In the genomic region with DNA sequence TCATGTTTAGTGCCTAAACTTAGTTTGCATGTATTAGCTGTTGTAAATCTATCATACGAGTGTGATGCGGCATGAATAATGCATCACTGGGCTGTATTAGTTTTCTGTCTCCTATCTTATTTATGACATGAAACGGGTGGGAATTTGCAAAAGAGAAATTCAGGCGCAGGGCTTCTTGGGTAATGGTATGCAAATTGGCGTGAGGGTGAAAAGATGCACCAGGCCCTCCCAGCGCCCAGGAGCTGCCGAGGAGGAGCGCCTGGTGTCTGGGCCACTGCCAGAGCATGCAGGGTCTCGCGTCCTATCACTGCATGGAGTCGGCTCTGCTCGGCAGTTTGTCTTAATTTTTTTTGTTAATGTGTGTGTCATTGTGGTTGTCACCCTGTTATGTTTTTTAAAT, we compare ENCODE assay signal across 16 cellular contexts.
DNase-seq lines count a peak whose midpoint lies in the region; ATAC-seq, FAIRE-seq and TF ChIP-seq lines count a peak whose summit lies in the region.
"Had no signal": no experiment of that assay in that cellular context is flagged by ENCODE, and none has a peak within 500 bp of the region (broad histone marks: within the 10 kb centered on the region; RNA-seq: fewer than 3 reads in every experiment).

No MANE protein-coding gene starts in this region.

- H3K4me2 ChIP-seq in BLaER1 treated with 17β-estradiol and CSF1 and Interleukin-3, amounts not matched to agents 10 nM and 100 nM = peak overlapping the region; percentile 53 to 94 (median 85); a peak in 21 of 22 replicates
- H3K4me2 ChIP-seq in GM12878 (ENCODE audit: control insufficient read depth, insufficient read depth) (no peak overlapping the region), neuronal stem cell (ENCODE audit: insufficient read depth, low read length, poor library complexity, severe bottlenecking) (no peak overlapping the region)
- H3K4me2 ChIP-seq: KMS-11 had no signal

- no peak overlapping the region for H2AFZ ChIP-seq in GM12878 (ENCODE audit: control insufficient read depth, low read depth, low read length)
- peak overlapping the region; percentile 80 for H2AFZ ChIP-seq in neuronal stem cell (ENCODE audit: low read length)

- H3K23ac ChIP-seq in neuronal stem cell (ENCODE audit: low read depth, low read length, poor library complexity) = no peak overlapping the region

- CTCF ChIA-PET in GM12878 (lab: Yijun Ruan, JAX) = interaction anchor here (2.5 kb wide), 1 partner anchor 11 kb away, joined by 10 read pairs; no protein-coding TSS in a partner anchor

- no peak overlapping the region for H2BK120ac ChIP-seq in neuronal stem cell (ENCODE audit: low read depth, low read length)

- H4K20me1 ChIP-seq in BLaER1 treated with 17β-estradiol and CSF1 and Interleukin-3, amounts not matched to agents 10 nM and 100 nM = peaks cover 0 to 100% (median 95%) of the 10 kb centered on the region in 11 experiments; a peak in 20 of 22 replicates
- H4K20me1 ChIP-seq in GM12878 (ENCODE audit: control insufficient read depth, insufficient read depth) = no peaks in the 10 kb centered on the region

- H2BK12ac ChIP-seq in neuronal stem cell (ENCODE audit: low read length) = no peak overlapping the region

- no peak for TF ChIP-seq RAD21 in GM12878 (IDR thresholded peaks at IDR 0.05; ENCODE audit: insufficient read depth, low read depth, low read length)

- no peak overlapping the region for H4K91ac ChIP-seq in neuronal stem cell (ENCODE audit: low read depth, low read length, poor library complexity)

- POLR2A ChIA-PET in GM12878 (lab: Charles Lee) = no interaction called here

- peak overlapping the region in 7 of 11 experiments; percentile 39 to 81 (median 70); a peak in 11 of 22 replicates for H3K27ac ChIP-seq in BLaER1 treated with 17β-estradiol and CSF1 and Interleukin-3, amounts not matched to agents 10 nM and 100 nM
- H3K27ac ChIP-seq in GM12878 (ENCODE audit: control insufficient read depth, insufficient read depth) (no peak overlapping the region), neuronal stem cell (replicated peaks; ENCODE audit: low read length) (no peak overlapping the region)
- H3K27ac ChIP-seq: KMS-11 had no signal

- H3K4ac ChIP-seq in neuronal stem cell (ENCODE audit: low read length) = no peak overlapping the region

- H3K18ac ChIP-seq in neuronal stem cell (ENCODE audit: low read length) = no peak overlapping the region

- RAD21 ChIA-PET in GM12878 (lab: Charles Lee; ENCODE audit: unreplicated experiment) = no interaction called here

- in situ Hi-C loops in GM12878 (cut with MboI) = no loop called here

- H2BK5ac ChIP-seq in neuronal stem cell (ENCODE audit: low read length) = no peak overlapping the region

- peak; percentile 16 for DNase-seq in NCI-H1092 (lab: John Stamatoyannopoulos, UW)
- no peak for DNase-seq in GM12878 (ENCODE audit: low read depth, low spot score)
- no peak for DNase-seq in neuronal stem cell (ENCODE audit: low spot score)
- DNase-seq in amygdala (lab: John Stamatoyannopoulos, UW) = no peak
- no peak for DNase-seq in RKO (ENCODE audit: low spot score)
- no peak for DNase-seq in OCI-M2 (lab: John Stamatoyannopoulos, UW; ENCODE audit: unreplicated experiment)
- DNase-seq: HFFc6; NCI-H1105 treated with DMSO at 0.1 percent for 48 hours; NCI-H1930; NCI-H510A treated with DMSO at 0.1 percent for 48 hours; NK-92 treated with Interleukin-12 subunit alpha and Interleukin-12 subunit beta, amount 100 ng/mL, for 24 hours; PC-3; T-helper 17 cell had no signal

- no peak overlapping the region for H2BK15ac ChIP-seq in neuronal stem cell (ENCODE audit: low read length)

- H3K4me3 ChIP-seq in BLaER1 treated with 17β-estradiol and CSF1 and Interleukin-3, amounts not matched to agents 10 nM and 100 nM = peak overlapping the region in 2 of 10 experiments; percentile 6 to 16; a peak in 1 of 20 replicates
- H3K4me3 ChIP-seq in GM12878 = no peak overlapping the region
- H3K4me3 ChIP-seq in neuronal stem cell (ENCODE audit: low read length in 2 of 2) = no peak overlapping the region

- H2AK5ac ChIP-seq in neuronal stem cell (ENCODE audit: low read depth, low read length) = no peak overlapping the region

- WGBS in GM12878 (ENCODE audit: insufficient coverage, insufficient replicate concordance, low lambda C conversion rate, missing lambda C conversion rate) = 47% methylated on average over 12 of the region's 12 CpGs
- WGBS in neuronal stem cell (ENCODE audit: extremely low coverage in 2 of 2, insufficient read length in 2 of 2, insufficient replicate concordance in 1 of 2), 2 donors = no CpG with 5 or more reads among the region's 12 CpGs

- peaks cover 13% of the 10 kb centered on the region for H3K79me1 ChIP-seq in neuronal stem cell (ENCODE audit: low read depth, low read length)

- BruUV-seq in GM12878 (replicated peaks; lab: Mats Ljungman, UMichigan) = no TSS peak

- H3K4me1 ChIP-seq in BLaER1 treated with 17β-estradiol and CSF1 and Interleukin-3, amounts not matched to agents 10 nM and 100 nM = peaks cover 78 to 98% (median 86%) of the 10 kb centered on the region in 10 experiments
- no peaks in the 10 kb centered on the region for H3K4me1 ChIP-seq in GM12878 (ENCODE audit: control insufficient read depth, insufficient read depth, low read length)
- peaks cover 28 to 29% of the 10 kb centered on the region in 2 donors for H3K4me1 ChIP-seq in neuronal stem cell (ENCODE audit: control insufficient read depth in 2 of 2, insufficient read depth in 1 of 2, low read depth in 1 of 2, low read length in 2 of 2)

- TF ChIP-seq EP300 in GM12878 (IDR thresholded peaks at IDR 0.05; ENCODE audit: borderline replicate concordance in 1 of 2, control insufficient read depth in 1 of 2, low read depth in 2 of 2, low read length in 2 of 2) = no peak

- no peaks in the 10 kb centered on the region for H3K79me2 ChIP-seq in GM12878 (ENCODE audit: control insufficient read depth, insufficient read depth, low read length)

- H3K9ac ChIP-seq in BLaER1 treated with 17β-estradiol and CSF1 and Interleukin-3, amounts not matched to agents 10 nM and 100 nM = peak overlapping the region in 7 of 11 experiments; percentile 16 to 67 (median 63); a peak in 10 of 22 replicates
- no peak overlapping the region for H3K9ac ChIP-seq in GM12878 (ENCODE audit: control insufficient read depth, insufficient read depth, low read length)
- no peak overlapping the region for H3K9ac ChIP-seq in neuronal stem cell (ENCODE audit: low read depth, low read length, poor library complexity)
- H3K9ac ChIP-seq: KMS-11 had no signal

- no peak for FAIRE-seq in GM12878 (lab: Jason Lieb, UNC)
- FAIRE-seq: G401.6 had no signal

- intact Hi-C loops in GM12878 (cut with micrococcal nuclease; ENCODE audit: unreplicated experiment) = no loop called here

- no peak overlapping the region for H4K8ac ChIP-seq in neuronal stem cell (ENCODE audit: low read depth, low read length)

- SMC1A ChIA-PET in GM12878 (lab: Charles Lee; ENCODE audit: uncharacterized antibody, unreplicated experiment) = no interaction called here

- H3K9me3 ChIP-seq in BLaER1 treated with 17β-estradiol and CSF1 and Interleukin-3, amounts not matched to agents 10 nM and 100 nM (replicated peaks in 1 of 11) = no peaks in the 10 kb centered on the region
- H3K9me3 ChIP-seq in GM12878 (replicated peaks; ENCODE audit: control insufficient read depth, insufficient read depth, low read length) (no peaks in the 10 kb centered on the region), neuronal stem cell (replicated peaks in 1 of 2; ENCODE audit: control insufficient read depth in 2 of 2, insufficient read depth in 1 of 2, low read depth in 1 of 2, low read length in 2 of 2) (no peaks in the 10 kb centered on the region)

- no peak for TF ChIP-seq POLR2A in GM12878 (IDR thresholded peaks at IDR 0.05; ENCODE audit: low read depth, low read length)

- no peak for ATAC-seq in GM12878
- ATAC-seq: PC-3, T-helper 17 cell had no signal

- TF ChIP-seq CTCF in GM12878 (IDR thresholded peaks at IDR 0.05 in 2 of 3, conservative IDR thresholded peaks at IDR 0.05 in 1 of 3; ENCODE audit: control insufficient read depth in 2 of 3, extremely low read depth in 1 of 3, insufficient read depth in 1 of 3, low read depth in 3 of 3, low read length in 3 of 3) = no peak

- H3K27me3 ChIP-seq in BLaER1 treated with 17β-estradiol and CSF1 and Interleukin-3, amounts not matched to agents 10 nM and 100 nM = no peaks in the 10 kb centered on the region
- H3K27me3 ChIP-seq in GM12878 (replicated peaks in 1 of 2; ENCODE audit: control insufficient read depth in 2 of 2, insufficient read depth in 2 of 2, low read length in 1 of 2) (no peaks in the 10 kb centered on the region), neuronal stem cell (ENCODE audit: control insufficient read depth in 3 of 3, insufficient read depth in 3 of 3, low read depth in 1 of 3, low read length in 3 of 3) (peaks cover 0 to 3% (median 0%) of the 10 kb centered on the region in 3 experiments)

- H3K36me3 ChIP-seq in BLaER1 treated with 17β-estradiol and CSF1 and Interleukin-3, amounts not matched to agents 10 nM and 100 nM = peaks cover 0 to 96% (median 37%) of the 10 kb centered on the region in 11 experiments; a peak in 17 of 22 replicates
- H3K36me3 ChIP-seq in GM12878 (ENCODE audit: control insufficient read depth in 2 of 2, insufficient read depth in 2 of 2, low read length in 1 of 2) (no peaks in the 10 kb centered on the region), neuronal stem cell (replicated peaks in 1 of 2; ENCODE audit: control insufficient read depth in 2 of 2, insufficient read depth in 2 of 2, low read length in 2 of 2) (peaks cover 6 to 17% of the 10 kb centered on the region in 2 donors)

- no peak overlapping the region for H3K14ac ChIP-seq in neuronal stem cell (ENCODE audit: low read length)

TF ChIP-seq in GM12878, 131 proteins besides CTCF, POLR2A, EP300 and RAD21:
- TF ChIP-seq POU2F2 (IDR thresholded peaks at IDR 0.05; ENCODE audit: borderline replicate concordance, low read depth, low read length) = peak; percentile 36; the same call in 1 of the 3 replicates
- no peak for TF ChIP-seq TAF1 (IDR thresholded peaks at IDR 0.05; ENCODE audit: borderline replicate concordance, low read depth, low read length)

Comparison
In these comparisons a context has a peak if more than half of its experiments do, and no peak if none do; other contexts are left out.
1. H3K27ac ChIP-seq: peak in BLaER1 treated with 17β-estradiol and CSF1 and Interleukin-3, amounts not matched to agents 10 nM and 100 nM (7 of 11); none in GM12878 (single experiment) and neuronal stem cell (single experiment).
2. H3K4me2 ChIP-seq: peak in BLaER1 treated with 17β-estradiol and CSF1 and Interleukin-3, amounts not matched to agents 10 nM and 100 nM (11 of 11); none in GM12878 (single experiment) and neuronal stem cell (single experiment).
3. H3K9ac ChIP-seq: peak in BLaER1 treated with 17β-estradiol and CSF1 and Interleukin-3, amounts not matched to agents 10 nM and 100 nM (7 of 11); none in GM12878 (single experiment) and neuronal stem cell (single experiment).